17 cellular contexts compared by ENCODE assay signal in genomic region chr7:4108951-4109350, GRCh38.
DNase-seq lines count a peak whose midpoint lies in the region; FAIRE-seq and TF ChIP-seq lines count a peak whose summit lies in the region.
"Had no signal": no experiment of that assay in that cellular context is flagged by ENCODE, and none has a peak within 500 bp of the region (broad histone marks: within the 10 kb centered on the region; RNA-seq: fewer than 3 reads in every experiment).

No MANE protein-coding gene starts in this region.

- POLR2A ChIA-PET in RWPE1 (lab: Yijun Ruan, JAX; ENCODE audit: low non-redundant PET), result no interaction called here

- H3K9me3 Mint-ChIP-seq in glutamatergic neuron (ENCODE audit: unreplicated experiment), result peaks cover 22% of the 10 kb centered on the region

- TF ChIP-seq CTCF in glutamatergic neuron (IDR thresholded peaks at IDR 0.05; ENCODE audit: partially characterized antibody, unreplicated experiment), result no peak
- no peak for TF ChIP-seq CTCF in RWPE1 (conservative IDR thresholded peaks at IDR 0.05; ENCODE audit: low read depth)

- peaks cover 8% of the 10 kb centered on the region for H3K4me1 Mint-ChIP-seq in glutamatergic neuron (ENCODE audit: low read depth, unreplicated experiment)
- H3K4me1 Mint-ChIP-seq: CD4-positive, CD25-positive, alpha-beta regulatory T cell had no signal

- H3K27me3 Mint-ChIP-seq in glutamatergic neuron (ENCODE audit: unreplicated experiment), result peaks cover 14% of the 10 kb centered on the region
- H3K27me3 Mint-ChIP-seq: CD4-positive, CD25-positive, alpha-beta regulatory T cell had no signal

- H3K27ac ChIP-seq in RWPE1, result no peak overlapping the region
- H3K27ac ChIP-seq: 22Rv1; BLaER1 treated with 17β-estradiol and CSF1 and Interleukin-3, amounts not matched to agents 10 nM and 100 nM had no signal

- peak in 2 of 3 experiments; percentile 15 to 30 for DNase-seq in NCI-H1417 (lab: John Stamatoyannopoulos, UW)
- DNase-seq in NCI-H1417 treated with DMSO at 0.1 percent for 48 hours (lab: John Stamatoyannopoulos, UW), result no peak
- DNase-seq in HTR-8/SVneo (ENCODE audit: insufficient read length, low spot score), result no peak
- peak; percentile 73 for DNase-seq in RPMI8226
- DNase-seq in glutamatergic neuron, result no peak
- DNase-seq in AG08395 (ENCODE audit: low spot score), result no peak
- no peak for DNase-seq in DMS153 treated with DMSO at 0.1 percent for 48 hours (lab: John Stamatoyannopoulos, UW; ENCODE audit: unreplicated experiment)
- no peak for DNase-seq in RWPE1 (ENCODE audit: low spot score)
- DNase-seq: AML-193; CD4-positive, CD25-positive, alpha-beta regulatory T cell; DND-41; GDM1; HCEC 1CT; HFFc6 had no signal

- peak overlapping the region; percentile 65 for H3K27ac Mint-ChIP-seq in glutamatergic neuron (ENCODE audit: unreplicated experiment)
- H3K27ac Mint-ChIP-seq: CD4-positive, CD25-positive, alpha-beta regulatory T cell; HFFc6 had no signal

- CTCF ChIA-PET in RWPE1 (lab: Yijun Ruan, JAX), result no interaction called here

- FAIRE-seq in HTR-8/SVneo (lab: Jason Lieb, UNC), result peak; percentile 44
- FAIRE-seq: GM19239 had no signal

- peaks cover 35% of the 10 kb centered on the region for H3K36me3 Mint-ChIP-seq in glutamatergic neuron (ENCODE audit: unreplicated experiment)
- H3K36me3 Mint-ChIP-seq: CD4-positive, CD25-positive, alpha-beta regulatory T cell had no signal

- no peak overlapping the region for H3K4me3 Mint-ChIP-seq in glutamatergic neuron (ENCODE audit: unreplicated experiment)
- H3K4me3 Mint-ChIP-seq: CD4-positive, CD25-positive, alpha-beta regulatory T cell; HFFc6 had no signal

Comparison
In these comparisons a context has a peak if more than half of its experiments do, and no peak if none do; other contexts are left out.
1. DNase-seq: peak in NCI-H1417 (2 of 3) and RPMI8226 (single experiment); none in NCI-H1417 treated with DMSO at 0.1 percent for 48 hours (single experiment), HTR-8/SVneo (single experiment), glutamatergic neuron (single experiment), AG08395 (single experiment), DMS153 treated with DMSO at 0.1 percent for 48 hours (single experiment) and RWPE1 (single experiment).